ENCODE assay signal across 8 cellular contexts in genomic region chr19:11089254-11090013, GRCh38.
DNase-seq lines count a peak whose midpoint lies in the region; ATAC-seq and TF ChIP-seq lines count a peak whose summit lies in the region.

Gene LDLR (plus strand): TSS chr19:11089463. CDS start chr19:11089549, 86 bp downstream.

- H3K27me3 ChIP-seq in HUES6 (ENCODE audit: control insufficient read depth, insufficient read depth, low read length) (no peaks in the 10 kb centered on the region), OCI-LY1 (ENCODE audit: insufficient read depth, low read length) (no peaks in the 10 kb centered on the region), endocrine pancreas (ENCODE audit: control insufficient read depth, insufficient read depth, low read length) (no peaks in the 10 kb centered on the region)

- H3F3A ChIP-seq in OCI-LY1 (ENCODE audit: insufficient read depth, low read length) = no peaks in the 10 kb centered on the region

- H3K27ac Mint-ChIP-seq in memory B cell = peak within 1 kb of the TSS; percentile 63

- ATAC-seq in memory B cell (ENCODE audit: low read depth) = no peak
- no peak for ATAC-seq in GM18873 (IDR thresholded peaks at IDR 0.05; ENCODE audit: low FRiP score, unreplicated experiment)

- H3K9ac ChIP-seq in HUES6 (ENCODE audit: low read length) (peak within 1 kb of the TSS; percentile 99), OCI-LY1 (ENCODE audit: low read length) (peak within 1 kb of the TSS; percentile 93), endocrine pancreas (ENCODE audit: control insufficient read depth, insufficient read depth, low read length) (peak within 1 kb of the TSS; percentile 56)

- peaks cover 2% of the 10 kb centered on the region for H3K36me3 Mint-ChIP-seq in memory B cell

- H3K4me1 Mint-ChIP-seq in memory B cell = peaks cover 2% of the 10 kb centered on the region

- H3K4me3 Mint-ChIP-seq in memory B cell = peak within 1 kb of the TSS; percentile 61

- no peaks in the 10 kb centered on the region for H3K9me3 Mint-ChIP-seq in memory B cell

- TF ChIP-seq CTCF in OCI-LY1 (IDR thresholded peaks at IDR 0.05; ENCODE audit: low read length) = no peak

- H3K9me2 ChIP-seq in OCI-LY1 (ENCODE audit: low read depth, low read length) = no peaks in the 10 kb centered on the region

- H3K79me2 ChIP-seq in OCI-LY1 (ENCODE audit: insufficient read depth, low read length) = peaks cover 40% of the 10 kb centered on the region

- H3K27me3 Mint-ChIP-seq in memory B cell = peaks cover 4% of the 10 kb centered on the region

- H3K27ac ChIP-seq in HUES6 (ENCODE audit: low read depth, low read length) = peak within 1 kb of the TSS; percentile 99
- peak within 1 kb of the TSS; percentile 95 for H3K27ac ChIP-seq in OCI-LY1 (ENCODE audit: low read depth, low read length, poor library complexity, severe bottlenecking)

- H2AFZ ChIP-seq in OCI-LY1 (ENCODE audit: low read length) = no peak within 1 kb of the TSS

- H3K4me2 ChIP-seq in OCI-LY1 (ENCODE audit: low read length) = peak within 1 kb of the TSS; percentile 71

- no peaks in the 10 kb centered on the region for H4K20me1 ChIP-seq in OCI-LY1 (ENCODE audit: insufficient read depth, low read length)

- H3K9me3 ChIP-seq in HUES6 (ENCODE audit: control insufficient read depth, insufficient read depth, low read depth, low read length) = no peaks in the 10 kb centered on the region
- H3K9me3 ChIP-seq in OCI-LY1 (ENCODE audit: low read length) = no peaks in the 10 kb centered on the region
- no peaks in the 10 kb centered on the region for H3K9me3 ChIP-seq in endocrine pancreas (ENCODE audit: control insufficient read depth, low read length)

- H3K4me3 ChIP-seq in HUES6 (ENCODE audit: low read depth, low read length) = peak within 1 kb of the TSS; percentile 97
- H3K4me3 ChIP-seq in OCI-LY1 (ENCODE audit: low read depth, low read length, poor library complexity, severe bottlenecking) = peak within 1 kb of the TSS; percentile 96
- H3K4me3 ChIP-seq in endocrine pancreas (ENCODE audit: control insufficient read depth, insufficient read depth, low read length) = peak within 1 kb of the TSS; percentile 63

- H3K4me1 ChIP-seq in HUES6 (ENCODE audit: control insufficient read depth, insufficient read depth, low read length) (peaks cover 25% of the 10 kb centered on the region), OCI-LY1 (ENCODE audit: insufficient read depth, low read length, severe bottlenecking) (peaks cover 40% of the 10 kb centered on the region), endocrine pancreas (ENCODE audit: control insufficient read depth, insufficient read depth, low read length) (no peaks in the 10 kb centered on the region)

- H3K36me3 ChIP-seq in HUES6 (ENCODE audit: control insufficient read depth, insufficient read depth, low read length) (peaks cover 34% of the 10 kb centered on the region), OCI-LY1 (ENCODE audit: insufficient read depth, low read length) (peaks cover 39% of the 10 kb centered on the region), endocrine pancreas (ENCODE audit: control insufficient read depth, insufficient read depth, low read length) (no peaks in the 10 kb centered on the region)

- DNase-seq in DMS53 treated with DMSO at 0.1 percent for 48 hours (lab: John Stamatoyannopoulos, UW; ENCODE audit: unreplicated experiment) (peak; percentile 81), memory B cell (ENCODE audit: low spot score in 2 of 2) (peak in 1 of 2 donors; percentile 37)
- DNase-seq in activated CD8-positive, alpha-beta memory T cell treated with anti-CD3 and anti-CD28 coated beads, Interleukin-2, amount 50 U/mL, for 1 hour (ENCODE audit: extremely low read depth) = peak; percentile 39
- peak; percentile 64 to 79 (median 77) for DNase-seq in stimulated activated CD4-positive, alpha-beta T cell treated with anti-CD3 and anti-CD28 coated beads, TNF-alpha, amount 100 ng/mL, for 48 hours (ENCODE audit: low read depth in 3 of 3)
